In genomic region chr1:55064861-55065263, GRCh38 we compare ENCODE assay signal across 12 cellular contexts. TPM values are rescaled to one million over a fixed set of nuclear protein-coding genes. Genes with fewer than 3 reads are reported as not detected.
DNase-seq lines count a peak whose midpoint lies in the region; ATAC-seq and TF ChIP-seq lines count a peak whose summit lies in the region.
"Had no signal": no experiment of that assay in that cellular context is flagged by ENCODE, and none has a peak within 500 bp of the region (broad histone marks: within the 10 kb centered on the region; RNA-seq: fewer than 3 reads in every experiment).

No MANE protein-coding gene starts in this region.

- no peaks in the 10 kb centered on the region for H3K9me3 Mint-ChIP-seq in CD8-positive, alpha-beta T cell
- H3K9me3 Mint-ChIP-seq: nephron had no signal

- H3K9me3 ChIP-seq in CD8-positive, alpha-beta T cell (ENCODE audit: low read length), result no peaks in the 10 kb centered on the region

- H3K27ac Mint-ChIP-seq in CD8-positive, alpha-beta T cell, result no peak overlapping the region
- H3K27ac Mint-ChIP-seq: nephron had no signal

- no peak overlapping the region for H3K4me3 Mint-ChIP-seq in CD8-positive, alpha-beta T cell
- H3K4me3 Mint-ChIP-seq: nephron had no signal

- DNase-seq in GM04503 (ENCODE audit: low read depth), result peak; percentile 43
- peak; percentile 70 for DNase-seq in NCI-H524 treated with DMSO at 0.1 percent for 48 hours (lab: John Stamatoyannopoulos, UW)
- DNase-seq in fibroblast of mammary gland (ENCODE audit: low read depth), result peak; percentile 53
- DNase-seq in posterior vena cava (ENCODE audit: low spot score), result peak; percentile 77
- DNase-seq in activated CD8-positive, alpha-beta memory T cell treated with anti-CD3 and anti-CD28 coated beads for 24 hours, result no peak
- no peak for DNase-seq in NCI-H2081 treated with DMSO at 0.1 percent for 48 hours (lab: John Stamatoyannopoulos, UW)
- DNase-seq in CD8-positive, alpha-beta T cell, result no peak
- DNase-seq: foreskin keratinocyte, NCI-H1048 had no signal

- no peaks in the 10 kb centered on the region for H3K36me3 ChIP-seq in CD8-positive, alpha-beta T cell (ENCODE audit: insufficient read depth, low read length)

- intact Hi-C loops in posterior vena cava (cut with DNase I), result no loop called here
- intact Hi-C loops in CD8-positive, alpha-beta T cell (cut with DNase I, micrococcal nuclease), result no loop called here

- no peaks in the 10 kb centered on the region for H3K4me1 ChIP-seq in CD8-positive, alpha-beta T cell (ENCODE audit: insufficient read depth, low read length)
- H3K4me1 ChIP-seq: foreskin keratinocyte had no signal

- H3K4me3 ChIP-seq in fibroblast of mammary gland (ENCODE audit: control insufficient read depth, low read depth, low read length), result no peak overlapping the region
- H3K4me3 ChIP-seq in CD8-positive, alpha-beta T cell (ENCODE audit: low read depth, low read length), result no peak overlapping the region

- H3K36me3 Mint-ChIP-seq in CD8-positive, alpha-beta T cell, result peaks cover 38% of the 10 kb centered on the region

- no peak overlapping the region for H3K27ac ChIP-seq in CD8-positive, alpha-beta T cell (ENCODE audit: low read depth, low read length)
- H3K27ac ChIP-seq: foreskin keratinocyte had no signal

- ATAC-seq in GM19455 (IDR thresholded peaks at IDR 0.05; ENCODE audit: unreplicated experiment), result no peak
- no peak for ATAC-seq in CD8-positive, alpha-beta T cell

- POLR2A ChIA-PET in CD8-positive, alpha-beta T cell (lab: Charles Lee), result no interaction called here

- H3K27me3 ChIP-seq in CD8-positive, alpha-beta T cell (ENCODE audit: insufficient read depth, low read length), result no peaks in the 10 kb centered on the region
- H3K27me3 ChIP-seq: foreskin keratinocyte had no signal

- no peaks in the 10 kb centered on the region for H3K4me1 Mint-ChIP-seq in CD8-positive, alpha-beta T cell (ENCODE audit: low read depth)

- no peaks in the 10 kb centered on the region for H3K27me3 Mint-ChIP-seq in CD8-positive, alpha-beta T cell (ENCODE audit: low read depth)

- CTCF ChIA-PET in CD8-positive, alpha-beta T cell (lab: Charles Lee), result no interaction called here

- no peak for TF ChIP-seq CTCF in fibroblast of mammary gland (conservative IDR thresholded peaks at IDR 0.05; ENCODE audit: control insufficient read depth, insufficient read depth, low read depth, low read length)
- TF ChIP-seq CTCF in CD8-positive, alpha-beta T cell (IDR thresholded peaks at IDR 0.05), result no peak

RNA-seq across cellular contexts. Expression of gene PCSK9, which starts 25.5 kb away (rescaled TPM):
- total RNA-seq in posterior vena cava, result under 1 TPM in 1 of 2 donors, not detected in 1; 0.32 TPM
- total RNA-seq in CD8-positive, alpha-beta T cell, result not detected
- total RNA-seq: T-helper 1 cell treated with Interleukin-12 subunit alpha and Interleukin-12 subunit beta and Interleukin-4 antibody, amounts not matched to agents 30 ng/mL and 1 ng/mL, for 36 hours had no signal

Comparison
In these comparisons a context has a peak if more than half of its experiments do, and no peak if none do; other contexts are left out.
1. DNase-seq: peak in GM04503 (single experiment), NCI-H524 treated with DMSO at 0.1 percent for 48 hours (single experiment), fibroblast of mammary gland (single experiment) and posterior vena cava (single experiment); none in activated CD8-positive, alpha-beta memory T cell treated with anti-CD3 and anti-CD28 coated beads for 24 hours (single experiment), NCI-H2081 treated with DMSO at 0.1 percent for 48 hours (single experiment) and CD8-positive, alpha-beta T cell (0 of 7).